In genomic region chr5:83470920-83471404, GRCh38 we compare ENCODE assay signal across 9 cellular contexts. TPM values are rescaled to one million over a fixed set of nuclear protein-coding genes. Genes with fewer than 3 reads are reported as not detected.
A peak's percentile ranks its signal among the peaks of the same experiment; 100 is the strongest.
DNase-seq lines count a peak whose midpoint lies in the region; ATAC-seq, FAIRE-seq and TF ChIP-seq lines count a peak whose summit lies in the region.
"Had no signal": no experiment of that assay in that cellular context is flagged by ENCODE, and none has a peak within 500 bp of the region (broad histone marks: within the 10 kb centered on the region; RNA-seq: fewer than 3 reads in every experiment).

No MANE protein-coding gene starts in this region.

- H3K79me1 ChIP-seq in H1 (ENCODE audit: low read depth, low read length), result no peaks in the 10 kb centered on the region

- H3K27ac Mint-ChIP-seq in CD14-positive monocyte (peak overlapping the region; percentile 93 to 99 (median 98)), neural crest cell (ENCODE audit: unreplicated experiment) (peak overlapping the region; percentile 96)

- H2BK20ac ChIP-seq in H1 (ENCODE audit: low read length), result no peak overlapping the region

- H2BK12ac ChIP-seq in H1 (ENCODE audit: low read depth, low read length), result peak overlapping the region; percentile 5; the same call in 1 of the 2 replicates

- H3K4me1 ChIP-seq in H1 (replicated peaks in 1 of 4; ENCODE audit: control insufficient read depth in 3 of 4, insufficient read depth in 4 of 4, low read length in 3 of 4), result peaks cover 0 to 17% (median 4%) of the 10 kb centered on the region in 4 experiments; a peak in 4 of 7 replicates

- H3K4me1 Mint-ChIP-seq in CD14-positive monocyte (peaks cover 52% of the 10 kb centered on the region), neural crest cell (peaks cover 55% of the 10 kb centered on the region)

- H3K4me3 Mint-ChIP-seq in CD14-positive monocyte, result peak overlapping the region; percentile 100
- H3K4me3 Mint-ChIP-seq in neural crest cell, result peak overlapping the region; percentile 95

- no peak overlapping the region for H3K27ac ChIP-seq in HL-60 (replicated peaks)
- no peak overlapping the region for H3K27ac ChIP-seq in H1 (ENCODE audit: low read depth, low read length)

- no peak for TF ChIP-seq RAD21 in H1 (IDR thresholded peaks at IDR 0.05 in 1 of 2, conservative IDR thresholded peaks at IDR 0.05 in 1 of 2; ENCODE audit: low read depth in 2 of 2, low read length in 2 of 2)

- H3K4me3 ChIP-seq in HL-60 (replicated peaks; ENCODE audit: insufficient read depth, low read length) (0 out of 2 replicates have a peak overlapping the region, but pooled peaks have one; percentile 16), H1 (ENCODE audit: extremely low read depth in 1 of 4, insufficient read depth in 2 of 4, low read depth in 3 of 4, low read length in 4 of 4) (peak overlapping the region; percentile 71 to 89 (median 76))

- no peak overlapping the region for H4K5ac ChIP-seq in H1 (ENCODE audit: insufficient read length, low read depth, low read length)

- 2% methylated on average over 12 of the region's 12 CpGs; no CpG with 5 or more reads in 1 of the 2 experiments for WGBS in H1 (ENCODE audit: extremely low coverage in 1 of 2, insufficient coverage in 1 of 2, insufficient read length in 1 of 2, insufficient replicate concordance in 2 of 2, low coverage in 1 of 2, low lambda C conversion rate in 2 of 2, missing lambda C conversion rate in 1 of 2), 2 experiments

- in situ Hi-C loops in G401 (cut with HindIII; ENCODE audit: low sequenced_read_pairs), result no loop called here

- no peaks in the 10 kb centered on the region for H3K9me3 ChIP-seq in H1 (ENCODE audit: insufficient read depth in 2 of 2, low read depth in 1 of 2, low read length in 1 of 2)

- intact Hi-C loops in CD14-positive monocyte (cut with micrococcal nuclease), result loop anchor here (5.0 to 10.0 kb wide), 4 partner anchors 166 to 1119 kb away; partner anchors contain the start of genes TMEM167A (in 2 of the 2) and XRCC4 (in 2 of the 2)

- peaks cover 27 to 32% (median 28%) of the 10 kb centered on the region in 3 donors for H3K27me3 Mint-ChIP-seq in CD14-positive monocyte (ENCODE audit: low read depth in 3 of 3)
- H3K27me3 Mint-ChIP-seq in neural crest cell (ENCODE audit: low read depth), result peaks cover 6% of the 10 kb centered on the region

- H3K79me2 ChIP-seq in H1 (ENCODE audit: control insufficient read depth in 1 of 2, insufficient read depth in 2 of 2, low read length in 2 of 2), result peaks cover 0 to 19% of the 10 kb centered on the region in 2 experiments; a peak in 3 of 4 replicates

- no peak for TF ChIP-seq POLR2A in H1 (IDR thresholded peaks at IDR 0.05; ENCODE audit: control extremely low read depth in 1 of 2, low read depth in 2 of 2, low read length in 2 of 2)

- no peaks in the 10 kb centered on the region for H3K36me3 ChIP-seq in H1 (ENCODE audit: control insufficient read depth in 2 of 4, insufficient read depth in 4 of 4, low read length in 3 of 4)

- H4K91ac ChIP-seq in H1 (replicated peaks; ENCODE audit: insufficient read length, low read length), result peak overlapping the region; percentile 50

- POLR2A ChIA-PET in H1 (lab: Charles Lee; ENCODE audit: partially characterized antibody), result interaction anchor here (1.0 to 1.8 kb wide), 7 partner anchors 8 to 1160 kb away, joined by 3 to 7 read pairs (median 4); no protein-coding TSS in a partner anchor

- DNase-seq in CD14-positive monocyte (ENCODE audit: low spot score) (no peak), HL-60 (ENCODE audit: low read depth in 1 of 2, low spot score in 1 of 2) (no peak), H1 (ENCODE audit: low read depth in 1 of 2, low spot score in 2 of 2) (peak in 1 of 2 experiments; percentile 72), neural crest cell (ENCODE audit: low read depth, low spot score) (peak; percentile 58), G401 (ENCODE audit: low spot score) (no peak)

- H2BK5ac ChIP-seq in H1 (ENCODE audit: low read depth, low read length), result peak overlapping the region; percentile 63

- FAIRE-seq in H1 (lab: Jason Lieb, UNC), result no peak
- FAIRE-seq: colon had no signal

- no peak overlapping the region for H3K56ac ChIP-seq in H1 (replicated peaks; ENCODE audit: insufficient read length, low read depth, low read length)

- H3K4me2 ChIP-seq in H1 (ENCODE audit: insufficient read depth in 1 of 2, low read depth in 2 of 2, low read length in 2 of 2), result peak overlapping the region; percentile 66 to 87

- no peak overlapping the region for H3K4ac ChIP-seq in H1 (replicated peaks; ENCODE audit: insufficient read length, low read depth, low read length)

- no peak for ATAC-seq in GM19463 (IDR thresholded peaks at IDR 0.05; ENCODE audit: unreplicated experiment)
- no peak for ATAC-seq in GM19397 (IDR thresholded peaks at IDR 0.05; ENCODE audit: unreplicated experiment)
- no peak for ATAC-seq in GM18867 (IDR thresholded peaks at IDR 0.05; ENCODE audit: unreplicated experiment)

- no peak for TF ChIP-seq CTCF in CD14-positive monocyte (IDR thresholded peaks at IDR 0.05)
- no peak for TF ChIP-seq CTCF in HL-60 (IDR thresholded peaks at IDR 0.05; ENCODE audit: insufficient read depth, low read length)
- TF ChIP-seq CTCF in H1 (IDR thresholded peaks at IDR 0.05; ENCODE audit: control extremely low read depth in 1 of 3, insufficient read depth in 1 of 3, low read depth in 1 of 3, low read length in 3 of 3), result no peak
- no peak for TF ChIP-seq CTCF in neural crest cell (conservative IDR thresholded peaks at IDR 0.05)

- H2AK5ac ChIP-seq in H1 (ENCODE audit: low read depth, low read length), result no peak overlapping the region

- CTCF ChIA-PET in H1 (lab: Charles Lee; ENCODE audit: partially characterized antibody), result interaction anchor here (1.2 kb wide), 1 partner anchor 1121 kb away, joined by 3 read pairs; no protein-coding TSS in a partner anchor

- H3K36me3 Mint-ChIP-seq in CD14-positive monocyte (peaks cover 36 to 42% of the 10 kb centered on the region in 2 donors), neural crest cell (ENCODE audit: low read depth) (peaks cover 3% of the 10 kb centered on the region)

- peak overlapping the region; percentile 91 for H3K18ac ChIP-seq in H1 (ENCODE audit: extremely low read depth, low read length)

- H4K8ac ChIP-seq in H1 (ENCODE audit: extremely low read depth, insufficient read depth, low read length), result no peak overlapping the region

- no peak overlapping the region for H3K14ac ChIP-seq in H1 (ENCODE audit: insufficient read length)

- H3K9ac ChIP-seq in H1 (replicated peaks in 1 of 4; ENCODE audit: extremely low read depth in 1 of 4, low read depth in 3 of 4, low read length in 3 of 4), result peak overlapping the region in 2 of 4 experiments; percentile 65 to 73; a peak in 3 of 7 replicates

- no peak overlapping the region for H2BK15ac ChIP-seq in H1 (ENCODE audit: low read length)

- peaks cover 0 to 15% (median 5%) of the 10 kb centered on the region in 7 donors for H3K9me3 Mint-ChIP-seq in CD14-positive monocyte
- H3K9me3 Mint-ChIP-seq in neural crest cell, result no peaks in the 10 kb centered on the region

- no peak overlapping the region; the same call in 1 of the 2 replicates for H2AFZ ChIP-seq in H1 (ENCODE audit: low read length)

- TF ChIP-seq EP300 in H1 (IDR thresholded peaks at IDR 0.05; ENCODE audit: borderline replicate concordance in 1 of 2, low read depth in 2 of 2, low read length in 2 of 2), result no peak

- no peaks in the 10 kb centered on the region for H4K20me1 ChIP-seq in H1 (replicated peaks in 1 of 2; ENCODE audit: control insufficient read depth in 1 of 2, insufficient read depth in 2 of 2, low read length in 2 of 2)

- H2BK120ac ChIP-seq in H1 (replicated peaks; ENCODE audit: low read depth, low read length), result peak overlapping the region; percentile 34

- no peak overlapping the region for H3K23ac ChIP-seq in H1 (ENCODE audit: insufficient read length)

- peaks cover 17% of the 10 kb centered on the region for H3K23me2 ChIP-seq in H1 (ENCODE audit: low read depth, low read length)

- peaks cover 13% of the 10 kb centered on the region for H3K27me3 ChIP-seq in HL-60 (ENCODE audit: insufficient read depth, poor library complexity, severe bottlenecking)
- H3K27me3 ChIP-seq in H1 (replicated peaks in 1 of 4; ENCODE audit: control insufficient read depth in 3 of 4, extremely low read depth in 1 of 4, insufficient read depth in 3 of 4, low read length in 3 of 4), result no peaks in the 10 kb centered on the region

TF ChIP-seq in H1, 55 proteins besides CTCF, POLR2A, EP300 and RAD21 (continues in another document):
- TF ChIP-seq CEBPB (IDR thresholded peaks at IDR 0.05; ENCODE audit: low read depth, low read length) (no peak), TAF1 (IDR thresholded peaks at IDR 0.05; ENCODE audit: low read depth, low read length) (no peak; the same call in 1 of the 2 replicates), SAP30 (IDR thresholded peaks at IDR 0.05; ENCODE audit: insufficient read depth, insufficient replicate concordance, low read length) (no peak), RXRA (IDR thresholded peaks at IDR 0.05; ENCODE audit: insufficient read depth, low read depth, low read length) (no peak), POU5F1 (IDR thresholded peaks at IDR 0.05; ENCODE audit: low read depth, low read length) (no peak), NRF1 (IDR thresholded peaks at IDR 0.05; ENCODE audit: low read depth, low read length) (no peak), EZH2 (IDR thresholded peaks at IDR 0.05; ENCODE audit: low read depth, low read length, severe bottlenecking) (no peak), TCF12 (IDR thresholded peaks at IDR 0.05; ENCODE audit: low read depth, low read length) (no peak), RBBP5 (IDR thresholded peaks at IDR 0.05; ENCODE audit: borderline replicate concordance, low read depth, low read length) (no peak), POLR2AphosphoS5 (IDR thresholded peaks at IDR 0.05; ENCODE audit: low read depth, low read length) (no peak), ASH2L (IDR thresholded peaks at IDR 0.05; ENCODE audit: low read length) (peak; percentile 69), TAF7 (optimal IDR thresholded peaks at IDR 0.05; ENCODE audit: borderline replicate concordance, low read depth, low read length) (peak; percentile 12), FOSL1 (IDR thresholded peaks at IDR 0.05; ENCODE audit: insufficient read depth, low read depth, low read length) (no peak), SP1 (IDR thresholded peaks at IDR 0.05; ENCODE audit: low read depth, low read length) (no peak)

RNA-seq across cellular contexts. Expression of gene VCAN, which starts 0.6 kb away (rescaled TPM):
- polyA plus RNA-seq in CD14-positive monocyte (100 to 1,000 TPM; 417 to 844 TPM), H1 (2011; rRNA removed) (146 and 228 TPM in 2 replicates)
- total RNA-seq in H1 (2021; fragmentation: NEBNext Ultra II Directional; extraction: Animal tissue kit (Norgen Biotek cat#: 25700)), result 393 and 404 TPM in 2 replicates
- polyA plus RNA-seq in H1 (2011; cell fraction: cytosol; rRNA removed), result 146 TPM
- 472 TPM for polyA plus RNA-seq in H1 (2011; cell fraction: nucleus; rRNA removed)
- 155 to 221 TPM (median 206 TPM) in 4 replicates for polyA plus RNA-seq in H1 (2012, experiment 1 of 2)
- polyA plus RNA-seq in H1 (2012, experiment 2 of 2), result 7.2 TPM
- polyA plus RNA-seq in H1 (2013, experiment 1 of 2), result 331 TPM
- 245 TPM for polyA plus RNA-seq in H1 (2013, experiment 2 of 2)
- 613 and 784 TPM in 2 replicates for polyA minus RNA-seq in H1 (2011; rRNA and poly(A)+ RNA removed)
- 193 TPM for polyA minus RNA-seq in H1 (2011; cell fraction: cytosol; rRNA and poly(A)+ RNA removed)
- 564 TPM for polyA minus RNA-seq in H1 (2011; cell fraction: nucleus; rRNA and poly(A)+ RNA removed)
- 234 and 236 TPM in 2 replicates for total RNA-seq in neural crest cell
- 11.9 and 27.1 TPM in 2 replicates for total RNA-seq in G401 (2014; rRNA removed; shearing (Covaris generic))
